ENCODE assay signal across 30 cellular contexts in the genomic region with DNA sequence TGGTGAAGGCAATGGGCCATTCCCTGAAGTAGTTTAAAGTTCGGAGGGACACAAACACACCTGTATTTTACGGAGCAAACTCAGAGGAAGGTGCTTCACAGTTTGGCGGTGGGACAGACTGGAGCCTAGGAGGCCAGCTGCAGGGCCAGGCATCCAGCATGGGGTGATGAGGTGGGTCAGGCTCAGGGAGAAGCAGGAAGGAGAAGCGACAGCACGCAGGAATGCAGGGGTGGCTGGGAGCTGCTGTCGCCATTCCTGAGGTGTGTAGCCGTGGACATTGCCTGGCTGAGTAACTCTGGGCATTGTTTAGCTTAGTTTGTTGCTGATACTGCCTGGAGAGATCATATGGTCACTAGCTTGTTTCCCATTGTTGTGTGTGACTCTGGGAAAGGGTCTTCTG. TPM values are rescaled to one million over a fixed set of nuclear protein-coding genes. Genes with fewer than 3 reads are reported as not detected.
DNase-seq lines count a peak whose midpoint lies in the region; ATAC-seq and TF ChIP-seq lines count a peak whose summit lies in the region.
"Had no signal": no experiment of that assay in that cellular context is flagged by ENCODE, and none has a peak within 500 bp of the region (broad histone marks: within the 10 kb centered on the region; RNA-seq: fewer than 3 reads in every experiment).

No MANE protein-coding gene starts in this region.

- H3K79me1 ChIP-seq in H9 (ENCODE audit: insufficient read depth, low read depth, low read length, poor library complexity, severe bottlenecking), result no peaks in the 10 kb centered on the region

- H2AFZ ChIP-seq in H9 (ENCODE audit: low read length), result no peak overlapping the region
- H2AFZ ChIP-seq: hepatocyte had no signal

- H3K27me3 Mint-ChIP-seq in H9 (ENCODE audit: low read depth), result no peaks in the 10 kb centered on the region
- no peaks in the 10 kb centered on the region for H3K27me3 Mint-ChIP-seq in activated B cell treated with CpG ODN at 0.5 μM for 24 hours
- H3K27me3 Mint-ChIP-seq in stimulated activated naive B cell treated with anti-CD40 and anti-IgM and Interleukin-4, amounts not matched to agents 10 μg/mL and 1 μg/mL and 100 μg/mL, for 72 hours, result no peaks in the 10 kb centered on the region
- H3K27me3 Mint-ChIP-seq: activated CD4-positive, alpha-beta memory T cell treated with anti-CD3 and anti-CD28 coated beads, Interleukin-2, amount 10 ng/mL, durations not matched to agents 7 days and 5 days; progenitor cell of endocrine pancreas had no signal

- H2BK5ac ChIP-seq in H9 (ENCODE audit: insufficient read length, low read length), result no peak overlapping the region

- WGBS in H9 (ENCODE audit: extremely low coverage, insufficient read length, low lambda C conversion rate), result no CpG with 5 or more reads among the region's 7 CpGs

- H3K14ac ChIP-seq in H9 (ENCODE audit: insufficient read depth, low read length), result no peak overlapping the region

- no peak overlapping the region for H3K9ac ChIP-seq in H9 (ENCODE audit: extremely low read depth, insufficient read length, low read length)

- CTCF ChIA-PET in activated B cell treated with CpG ODN at 0.5 μM for 24 hours (lab: Charles Lee), result interaction anchor here (0.8 kb wide), 1 partner anchor 496 kb away, joined by 3 read pairs; no protein-coding TSS in a partner anchor

- no peak overlapping the region for H2AK5ac ChIP-seq in H9 (ENCODE audit: insufficient read length, low read length)

- H2BK120ac ChIP-seq in H9 (ENCODE audit: low read depth, low read length, poor library complexity, severe bottlenecking), result no peak overlapping the region

- no peaks in the 10 kb centered on the region for H3K79me2 ChIP-seq in H9 (ENCODE audit: insufficient read depth, low read length)
- H3K79me2 ChIP-seq: hepatocyte had no signal

- H3K4me3 Mint-ChIP-seq in H9 (no peak overlapping the region), activated B cell treated with CpG ODN at 0.5 μM for 24 hours (no peak overlapping the region)
- peak overlapping the region in 1 of 2 donors; percentile 9 for H3K4me3 Mint-ChIP-seq in stimulated activated naive B cell treated with anti-CD40 and anti-IgM and Interleukin-4, amounts not matched to agents 10 μg/mL and 1 μg/mL and 100 μg/mL, for 72 hours
- H3K4me3 Mint-ChIP-seq: activated CD4-positive, alpha-beta memory T cell treated with anti-CD3 and anti-CD28 coated beads, Interleukin-2, amount 10 ng/mL, durations not matched to agents 7 days and 5 days; immature natural killer cell had no signal

- H2BK12ac ChIP-seq in H9 (ENCODE audit: insufficient read length, low read depth, low read length), result no peak overlapping the region

- no peak for TF ChIP-seq CTCF in H9 (conservative IDR thresholded peaks at IDR 0.05)
- no peak for TF ChIP-seq CTCF in activated B cell treated with CpG ODN at 0.5 μM for 24 hours (IDR thresholded peaks at IDR 0.05)

- ATAC-seq in activated B cell treated with CpG ODN at 0.5 μM for 24 hours (ENCODE audit: low read depth), result no peak
- ATAC-seq in stimulated activated naive B cell treated with anti-CD40 and anti-IgM and Interleukin-4, amounts not matched to agents 10 μg/mL and 1 μg/mL and 100 μg/mL, for 72 hours (replicated peaks), result no peak
- ATAC-seq in HG03135 (IDR thresholded peaks at IDR 0.05; ENCODE audit: unreplicated experiment), result no peak
- ATAC-seq: gastrocnemius medialis had no signal

- no peak overlapping the region for H3K56ac ChIP-seq in H9 (ENCODE audit: insufficient read length, low read depth, low read length)

- H3K4me1 Mint-ChIP-seq in H9, result peaks cover 8 to 10% of the 10 kb centered on the region in 2 experiments
- peaks cover 48% of the 10 kb centered on the region for H3K4me1 Mint-ChIP-seq in activated B cell treated with CpG ODN at 0.5 μM for 24 hours
- H3K4me1 Mint-ChIP-seq in stimulated activated naive B cell treated with anti-CD40 and anti-IgM and Interleukin-4, amounts not matched to agents 10 μg/mL and 1 μg/mL and 100 μg/mL, for 72 hours, result peaks cover 18 to 51% of the 10 kb centered on the region in 2 donors
- H3K4me1 Mint-ChIP-seq: activated CD4-positive, alpha-beta memory T cell treated with anti-CD3 and anti-CD28 coated beads, Interleukin-2, amount 10 ng/mL, durations not matched to agents 7 days and 5 days; immature natural killer cell had no signal

- no peak overlapping the region for H4K91ac ChIP-seq in H9 (ENCODE audit: insufficient read length, low read depth, low read length)

- H3K4ac ChIP-seq in H9 (ENCODE audit: low read depth, low read length), result no peak overlapping the region

- no peak overlapping the region for H4K8ac ChIP-seq in H9 (replicated peaks; ENCODE audit: insufficient read length, low read depth, low read length)

- no peak overlapping the region for H2BK20ac ChIP-seq in H9 (ENCODE audit: low read depth, low read length, poor library complexity, severe bottlenecking)

- H3K18ac ChIP-seq in H9 (ENCODE audit: insufficient read length, low read depth, low read length), result no peak overlapping the region

- no peak overlapping the region for H4K5ac ChIP-seq in H9 (ENCODE audit: insufficient read length, low read depth, low read length)

- H4K20me1 ChIP-seq in H9 (ENCODE audit: control insufficient read depth, insufficient read depth, insufficient read length), result no peaks in the 10 kb centered on the region

- no peak overlapping the region for H3T11ph ChIP-seq in H9 (ENCODE audit: low read length)

- H3K27ac Mint-ChIP-seq in H9 (peak overlapping the region in 2 of 3 experiments; percentile 16 to 33; a peak in 1 of 7 replicates), activated B cell treated with CpG ODN at 0.5 μM for 24 hours (peak overlapping the region; percentile 97)
- peak overlapping the region; percentile 86 for H3K27ac Mint-ChIP-seq in stimulated activated naive B cell treated with anti-CD40 and anti-IgM and Interleukin-4, amounts not matched to agents 10 μg/mL and 1 μg/mL and 100 μg/mL, for 72 hours
- H3K27ac Mint-ChIP-seq: activated CD4-positive, alpha-beta memory T cell treated with anti-CD3 and anti-CD28 coated beads, Interleukin-2, amount 10 ng/mL, durations not matched to agents 7 days and 5 days; progenitor cell of endocrine pancreas had no signal

- no peak overlapping the region for H3K27ac ChIP-seq in H9 (ENCODE audit: insufficient read length, low read depth, low read length)
- H3K27ac ChIP-seq: gastrocnemius medialis, hepatocyte, left ventricle myocardium inferior, sigmoid colon, transverse colon had no signal

- no peaks in the 10 kb centered on the region for H3K4me1 ChIP-seq in H9 (ENCODE audit: insufficient read depth, low read length)
- H3K4me1 ChIP-seq: gastrocnemius medialis, left ventricle myocardium inferior, Peyer's patch, sigmoid colon, transverse colon had no signal

- no peaks in the 10 kb centered on the region; a peak in 2 of 7 replicates for H3K36me3 Mint-ChIP-seq in H9 (ENCODE audit: insufficient read depth in 1 of 3, low read depth in 3 of 3)
- H3K36me3 Mint-ChIP-seq in activated B cell treated with CpG ODN at 0.5 μM for 24 hours (ENCODE audit: low read depth), result peaks cover 4% of the 10 kb centered on the region
- peaks cover 5% of the 10 kb centered on the region in 2 donors for H3K36me3 Mint-ChIP-seq in stimulated activated naive B cell treated with anti-CD40 and anti-IgM and Interleukin-4, amounts not matched to agents 10 μg/mL and 1 μg/mL and 100 μg/mL, for 72 hours
- H3K36me3 Mint-ChIP-seq: immature natural killer cell had no signal

- H3K9me3 Mint-ChIP-seq in H9 (no peaks in the 10 kb centered on the region), activated B cell treated with CpG ODN at 0.5 μM for 24 hours (no peaks in the 10 kb centered on the region)
- no peaks in the 10 kb centered on the region for H3K9me3 Mint-ChIP-seq in stimulated activated naive B cell treated with anti-CD40 and anti-IgM and Interleukin-4, amounts not matched to agents 10 μg/mL and 1 μg/mL and 100 μg/mL, for 72 hours
- H3K9me3 Mint-ChIP-seq: activated CD4-positive, alpha-beta memory T cell treated with anti-CD3 and anti-CD28 coated beads, Interleukin-2, amount 10 ng/mL, durations not matched to agents 7 days and 5 days; immature natural killer cell had no signal

- H3K23ac ChIP-seq in H9 (ENCODE audit: insufficient read length, low read depth, low read length), result no peak overlapping the region

- no peaks in the 10 kb centered on the region for H3K23me2 ChIP-seq in H9 (ENCODE audit: insufficient read length, low read depth, low read length, poor library complexity, severe bottlenecking)

- no peaks in the 10 kb centered on the region for H3K9me3 ChIP-seq in H9 (ENCODE audit: control insufficient read depth, low read depth, low read length)
- H3K9me3 ChIP-seq: gastrocnemius medialis, left ventricle myocardium inferior, Peyer's patch, sigmoid colon, transverse colon had no signal

- intact Hi-C loops in activated B cell treated with CpG ODN at 0.5 μM for 24 hours (cut with micrococcal nuclease), result no loop called here

- no peak overlapping the region for H2BK15ac ChIP-seq in H9 (ENCODE audit: low read depth, low read length)

- no peak overlapping the region for H3K4me2 ChIP-seq in H9 (ENCODE audit: insufficient read depth, insufficient read length, low read length)
- H3K4me2 ChIP-seq: hepatocyte had no signal

- POLR2A ChIA-PET in activated B cell treated with CpG ODN at 0.5 μM for 24 hours (lab: Charles Lee), result interaction anchor here (0.8 to 2.1 kb wide), 3 partner anchors 26 to 131 kb away, joined by 3 to 17 read pairs (median 3); partner anchors contain the start of genes CREB1 and METTL21A

- DNase-seq in H9, result peak; percentile 39
- DNase-seq in activated B cell treated with CpG ODN at 0.5 μM for 24 hours, result no peak
- DNase-seq in kidney glomerular epithelial cell (lab: John Stamatoyannopoulos, UW), result peak; percentile 31
- no peak for DNase-seq in stimulated activated naive B cell treated with anti-CD40 and anti-IgM and Interleukin-4, amounts not matched to agents 10 μg/mL and 1 μg/mL and 100 μg/mL, for 72 hours
- DNase-seq in NCI-H1417 (lab: John Stamatoyannopoulos, UW), result no peak
- no peak for DNase-seq in epidermal melanocyte (ENCODE audit: insufficient read length, low spot score)
- DNase-seq: activated CD4-positive, alpha-beta memory T cell treated with anti-CD3 and anti-CD28 coated beads, Interleukin-2, amount 10 ng/mL, durations not matched to agents 7 days and 5 days; activated CD4-positive, alpha-beta T cell treated with anti-CD3 and anti-CD28 coated beads for 1 hour; activated CD8-positive, alpha-beta memory T cell treated with anti-CD3 and anti-CD28 coated beads, Interleukin-2, amount 50 U/mL, for 48 hours; activated naive CD4-positive, alpha-beta T cell treated with anti-CD3 and anti-CD28 coated beads, Interleukin-2, amount 50 U/mL, for 16 hours; C1 segment of cervical spinal cord; COR-L47; DMS53; gastrocnemius medialis; GF-D8; immature natural killer cell; KBM-7; left ventricle myocardium inferior; NCI-H2081; NCI-H226; nucleus accumbens; Peyer's patch; SHP77 treated with DMSO at 0.1 percent for 48 hours; sigmoid colon; stimulated activated CD4-positive, alpha-beta T cell treated with anti-CD3 and anti-CD28 coated beads, Interleukin-12 subunit alpha, Interleukin-12 subunit beta, amount 100 ng/mL, for 4 hours; stimulated activated CD4-positive, alpha-beta T cell treated with anti-CD3 and anti-CD28 coated beads, Interleukin-4, amount 100 ng/mL, for 1 hour; transverse colon had no signal

- H3K27me3 ChIP-seq in H9 (ENCODE audit: insufficient read depth, low read length), result no peaks in the 10 kb centered on the region
- H3K27me3 ChIP-seq: gastrocnemius medialis, hepatocyte, Peyer's patch, sigmoid colon, transverse colon had no signal

RNA-seq across cellular contexts. Expression of gene METTL21A, which starts 35.8 kb away (rescaled TPM):
- total RNA-seq in H9 (2021), result 65.9 and 68.6 TPM in 2 replicates
- total RNA-seq in activated B cell treated with CpG ODN at 0.5 μM for 24 hours, result 34.2 and 34.3 TPM in 2 replicates

RNA-seq across cellular contexts. Expression of gene CCNYL1, which starts 50.4 kb away (rescaled TPM):
- total RNA-seq in H9 (2021), result 27.0 and 28.1 TPM in 2 replicates
- 12.2 and 13.5 TPM in 2 replicates for total RNA-seq in activated B cell treated with CpG ODN at 0.5 μM for 24 hours

Comparison
In these comparisons a context has a peak if more than half of its experiments do, and no peak if none do; other contexts are left out.
1. DNase-seq: peak in H9 (single experiment) and kidney glomerular epithelial cell (single experiment); none in activated B cell treated with CpG ODN at 0.5 μM for 24 hours (single experiment), stimulated activated naive B cell treated with anti-CD40 and anti-IgM and Interleukin-4, amounts not matched to agents 10 μg/mL and 1 μg/mL and 100 μg/mL, for 72 hours (single experiment), NCI-H1417 (0 of 3) and epidermal melanocyte (single experiment).
2. H3K27ac Mint-ChIP-seq: peak in every context shown above with its lines; median percentile 97 in activated B cell treated with CpG ODN at 0.5 μM for 24 hours; 86 in stimulated activated naive B cell treated with anti-CD40 and anti-IgM and Interleukin-4, amounts not matched to agents 10 μg/mL and 1 μg/mL and 100 μg/mL, for 72 hours; 24 in H9.